In genomic region chr5:56259002-56259511, GRCh38 we compare ENCODE assay signal across 8 cellular contexts. TPM values are rescaled to one million over a fixed set of nuclear protein-coding genes. Genes with fewer than 3 reads are reported as not detected.
A peak's percentile ranks its signal among the peaks of the same experiment; 100 is the strongest.
DNase-seq lines count a peak whose midpoint lies in the region; ATAC-seq lines count a peak whose summit lies in the region.
"Had no signal": no experiment of that assay in that cellular context is flagged by ENCODE, and none has a peak within 500 bp of the region (broad histone marks: within the 10 kb centered on the region; RNA-seq: fewer than 3 reads in every experiment).

No MANE protein-coding gene starts in this region.

- no peak overlapping the region for H3K4me3 ChIP-seq in SJCRH30

- H3K27me3 ChIP-seq in SJCRH30, result no peaks in the 10 kb centered on the region

- ATAC-seq in GM18508 (IDR thresholded peaks at IDR 0.05; ENCODE audit: insufficient read depth, unreplicated experiment) (peak; percentile 53), HG03565 (IDR thresholded peaks at IDR 0.05; ENCODE audit: unreplicated experiment) (peak; percentile 61), sciatic nerve (peak; percentile 67), HG03097 (IDR thresholded peaks at IDR 0.05; ENCODE audit: low FRiP score, unreplicated experiment) (no peak)

- H3K9me3 ChIP-seq in SJCRH30 (replicated peaks), result no peaks in the 10 kb centered on the region

- H3K27ac ChIP-seq in SJCRH30, result no peak overlapping the region

- no peaks in the 10 kb centered on the region for H3K36me3 ChIP-seq in SJCRH30

- intact Hi-C loops in sciatic nerve (cut with DNase I), result no loop called here

- DNase-seq in dedifferentiated amniotic fluid mesenchymal stem cell (ENCODE audit: extremely low spot score) (peak; percentile 89), sciatic nerve (ENCODE audit: low spot score) (no peak), GOT3 (lab: John Stamatoyannopoulos, UW) (no peak), SJCRH30 (no peak)
- DNase-seq: activated CD8-positive, alpha-beta memory T cell treated with anti-CD3 and anti-CD28 coated beads for 24 hours had no signal

- no peaks in the 10 kb centered on the region for H3K4me1 ChIP-seq in SJCRH30

RNA-seq across cellular contexts. Expression of gene ANKRD55, which starts 25.9 kb away (rescaled TPM):
- total RNA-seq in sciatic nerve, result not detected
- not detected in 2 replicates for total RNA-seq in SJCRH30 (2014; rRNA removed; shearing (Covaris generic))
